1 cellular context compared by ENCODE assay signal in the genomic region with DNA sequence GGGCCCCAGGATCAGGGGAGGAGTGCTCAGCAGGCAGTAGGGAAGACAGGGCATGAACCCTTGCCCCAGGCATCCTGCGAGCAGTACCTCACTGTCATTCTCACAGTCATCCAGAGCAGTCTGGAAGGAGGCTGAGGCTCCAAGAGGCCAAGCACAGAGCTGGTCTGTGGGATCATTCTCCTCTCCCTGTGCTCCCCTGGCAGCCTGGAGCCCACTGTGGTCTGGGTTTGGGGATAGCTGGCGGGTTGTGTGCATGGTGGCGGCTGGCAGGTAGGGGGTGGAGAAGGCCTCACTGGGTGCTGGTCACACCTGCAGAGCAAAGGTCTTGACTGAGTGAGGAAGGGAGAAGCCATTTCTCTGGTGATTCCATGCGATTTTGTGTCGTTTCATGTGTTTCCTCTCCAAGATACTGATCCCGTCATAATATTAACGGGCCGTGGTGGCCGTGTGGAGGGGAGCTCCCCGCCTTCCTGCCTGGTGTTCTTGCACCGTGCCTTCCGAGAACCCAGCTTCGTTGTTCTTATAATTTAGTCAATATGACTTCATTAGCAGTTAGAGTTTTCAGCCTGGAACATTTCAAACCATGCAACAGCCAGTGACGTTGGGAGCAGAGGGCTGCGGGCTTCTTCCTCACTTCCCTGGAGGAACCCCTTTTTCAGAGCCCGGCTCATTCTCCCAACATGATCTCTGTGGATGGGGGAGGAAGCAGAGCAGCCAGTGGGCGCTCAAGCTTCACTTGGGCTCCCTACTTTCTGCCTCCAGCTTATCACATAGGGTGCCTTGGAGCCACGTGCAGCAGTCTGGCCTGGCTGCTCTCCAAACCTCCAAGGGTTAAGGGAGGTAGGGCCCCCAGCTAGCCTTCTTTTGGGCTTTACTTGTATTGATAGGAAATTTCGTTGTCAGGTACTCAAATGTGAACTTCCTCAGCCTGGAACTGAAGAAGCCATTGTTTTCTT.
TF ChIP-seq lines count a peak whose summit lies in the region.

No MANE protein-coding gene starts in this region.

TF ChIP-seq in K562, 482 proteins besides CTCF, POLR2A, EP300 and RAD21 (continues in another document):
- TF ChIP-seq, protein P1, sequence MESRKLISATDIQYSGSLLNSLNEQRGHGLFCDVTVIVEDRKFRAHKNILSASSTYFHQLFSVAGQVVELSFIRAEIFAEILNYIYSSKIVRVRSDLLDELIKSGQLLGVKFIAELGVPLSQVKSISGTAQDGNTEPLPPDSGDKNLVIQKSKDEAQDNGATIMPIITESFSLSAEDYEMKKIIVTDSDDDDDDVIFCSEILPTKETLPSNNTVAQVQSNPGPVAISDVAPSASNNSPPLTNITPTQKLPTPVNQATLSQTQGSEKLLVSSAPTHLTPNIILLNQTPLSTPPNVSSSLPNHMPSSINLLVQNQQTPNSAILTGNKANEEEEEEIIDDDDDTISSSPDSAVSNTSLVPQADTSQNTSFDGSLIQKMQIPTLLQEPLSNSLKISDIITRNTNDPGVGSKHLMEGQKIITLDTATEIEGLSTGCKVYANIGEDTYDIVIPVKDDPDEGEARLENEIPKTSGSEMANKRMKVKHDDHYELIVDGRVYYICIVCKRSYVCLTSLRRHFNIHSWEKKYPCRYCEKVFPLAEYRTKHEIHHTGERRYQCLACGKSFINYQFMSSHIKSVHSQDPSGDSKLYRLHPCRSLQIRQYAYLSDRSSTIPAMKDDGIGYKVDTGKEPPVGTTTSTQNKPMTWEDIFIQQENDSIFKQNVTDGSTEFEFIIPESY (CRISPR knock-in tag; IDR thresholded peaks at IDR 0.05) = 0 out of 2 replicates have a peak, but pooled peaks have one; percentile 16
- TF ChIP-seq THRAP3 (IDR thresholded peaks at IDR 0.05; ENCODE audit: borderline replicate concordance) (no peak), TAF15 (IDR thresholded peaks at IDR 0.05; ENCODE audit: low read depth, low read length) (no peak), BRCA1 (IDR thresholded peaks at IDR 0.05) (no peak), BRCA1 (CRISPR knock-in tag; IDR thresholded peaks at IDR 0.05) (no peak), BHLHE40 (IDR thresholded peaks at IDR 0.05; ENCODE audit: low read length) (peak; percentile 77), RFX1 (IDR thresholded peaks at IDR 0.05) (no peak), FOXK2 (conservative IDR thresholded peaks at IDR 0.05 in 1 of 2, IDR thresholded peaks at IDR 0.05 in 1 of 2; ENCODE audit: low read depth in 2 of 2) (no peak), ZSCAN29 (IDR thresholded peaks at IDR 0.05) (no peak), ZBTB17 (CRISPR knock-in tag; IDR thresholded peaks at IDR 0.05) (no peak), OTX1 (CRISPR knock-in tag; IDR thresholded peaks at IDR 0.05) (no peak), ZNF311 (CRISPR knock-in tag; IDR thresholded peaks at IDR 0.05) (no peak), ZNF408 (CRISPR knock-in tag; IDR thresholded peaks at IDR 0.05; ENCODE audit: low read depth) (no peak), ZNF140 (CRISPR knock-in tag; IDR thresholded peaks at IDR 0.05) (no peak), SMAD1 (IDR thresholded peaks at IDR 0.05; ENCODE audit: low read depth, low read length, partially characterized antibody) (no peak), ZNF79 (CRISPR knock-in tag; IDR thresholded peaks at IDR 0.05; ENCODE audit: low read depth) (no peak), ZC3H11A (IDR thresholded peaks at IDR 0.05; ENCODE audit: low read depth, low read length) (no peak), CEBPG (CRISPR knock-in tag; IDR thresholded peaks at IDR 0.05) (no peak), CEBPG (tag; conservative IDR thresholded peaks at IDR 0.05 in 1 of 2, IDR thresholded peaks at IDR 0.05 in 1 of 2) (no peak), BACH1 (tag; IDR thresholded peaks at IDR 0.05) (no peak), ELF2 (CRISPR knock-in tag; IDR thresholded peaks at IDR 0.05) (no peak), POLR2G (IDR thresholded peaks at IDR 0.05; ENCODE audit: low read depth, low read length) (0 out of 2 replicates have a peak, but pooled peaks have one; percentile 25), SUPT5H (IDR thresholded peaks at IDR 0.05) (no peak), GABPB1 (CRISPR knock-in tag; IDR thresholded peaks at IDR 0.05) (no peak), NUFIP1 (IDR thresholded peaks at IDR 0.05; ENCODE audit: partially characterized antibody) (no peak), NFIC (IDR thresholded peaks at IDR 0.05) (peak; percentile 65), ESRRB (CRISPR knock-in tag; IDR thresholded peaks at IDR 0.05; ENCODE audit: borderline replicate concordance) (no peak), ZNF263 (CRISPR knock-in tag; IDR thresholded peaks at IDR 0.05; ENCODE audit: borderline replicate concordance) (no peak)
- TF ChIP-seq, protein P2, sequence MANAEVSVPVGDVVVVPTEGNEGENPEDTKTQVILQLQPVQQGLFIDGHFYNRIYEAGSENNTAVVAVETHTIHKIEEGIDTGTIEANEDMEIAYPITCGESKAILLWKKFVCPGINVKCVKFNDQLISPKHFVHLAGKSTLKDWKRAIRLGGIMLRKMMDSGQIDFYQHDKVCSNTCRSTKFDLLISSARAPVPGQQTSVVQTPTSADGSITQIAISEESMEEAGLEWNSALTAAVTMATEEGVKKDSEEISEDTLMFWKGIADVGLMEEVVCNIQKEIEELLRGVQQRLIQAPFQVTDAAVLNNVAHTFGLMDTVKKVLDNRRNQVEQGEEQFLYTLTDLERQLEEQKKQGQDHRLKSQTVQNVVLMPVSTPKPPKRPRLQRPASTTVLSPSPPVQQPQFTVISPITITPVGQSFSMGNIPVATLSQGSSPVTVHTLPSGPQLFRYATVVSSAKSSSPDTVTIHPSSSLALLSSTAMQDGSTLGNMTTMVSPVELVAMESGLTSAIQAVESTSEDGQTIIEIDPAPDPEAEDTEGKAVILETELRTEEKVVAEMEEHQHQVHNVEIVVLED (CRISPR knock-in tag; IDR thresholded peaks at IDR 0.05) = no peak
- TF ChIP-seq, protein P3, sequence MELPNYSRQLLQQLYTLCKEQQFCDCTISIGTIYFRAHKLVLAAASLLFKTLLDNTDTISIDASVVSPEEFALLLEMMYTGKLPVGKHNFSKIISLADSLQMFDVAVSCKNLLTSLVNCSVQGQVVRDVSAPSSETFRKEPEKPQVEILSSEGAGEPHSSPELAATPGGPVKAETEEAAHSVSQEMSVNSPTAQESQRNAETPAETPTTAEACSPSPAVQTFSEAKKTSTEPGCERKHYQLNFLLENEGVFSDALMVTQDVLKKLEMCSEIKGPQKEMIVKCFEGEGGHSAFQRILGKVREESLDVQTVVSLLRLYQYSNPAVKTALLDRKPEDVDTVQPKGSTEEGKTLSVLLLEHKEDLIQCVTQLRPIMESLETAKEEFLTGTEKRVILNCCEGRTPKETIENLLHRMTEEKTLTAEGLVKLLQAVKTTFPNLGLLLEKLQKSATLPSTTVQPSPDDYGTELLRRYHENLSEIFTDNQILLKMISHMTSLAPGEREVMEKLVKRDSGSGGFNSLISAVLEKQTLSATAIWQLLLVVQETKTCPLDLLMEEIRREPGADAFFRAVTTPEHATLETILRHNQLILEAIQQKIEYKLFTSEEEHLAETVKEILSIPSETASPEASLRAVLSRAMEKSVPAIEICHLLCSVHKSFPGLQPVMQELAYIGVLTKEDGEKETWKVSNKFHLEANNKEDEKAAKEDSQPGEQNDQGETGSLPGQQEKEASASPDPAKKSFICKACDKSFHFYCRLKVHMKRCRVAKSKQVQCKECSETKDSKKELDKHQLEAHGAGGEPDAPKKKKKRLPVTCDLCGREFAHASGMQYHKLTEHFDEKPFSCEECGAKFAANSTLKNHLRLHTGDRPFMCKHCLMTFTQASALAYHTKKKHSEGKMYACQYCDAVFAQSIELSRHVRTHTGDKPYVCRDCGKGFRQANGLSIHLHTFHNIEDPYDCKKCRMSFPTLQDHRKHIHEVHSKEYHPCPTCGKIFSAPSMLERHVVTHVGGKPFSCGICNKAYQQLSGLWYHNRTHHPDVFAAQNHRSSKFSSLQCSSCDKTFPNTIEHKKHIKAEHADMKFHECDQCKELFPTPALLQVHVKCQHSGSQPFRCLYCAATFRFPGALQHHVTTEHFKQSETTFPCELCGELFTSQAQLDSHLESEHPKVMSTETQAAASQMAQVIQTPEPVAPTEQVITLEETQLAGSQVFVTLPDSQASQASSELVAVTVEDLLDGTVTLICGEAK (IDR thresholded peaks at IDR 0.05) = no peak
- TF ChIP-seq, protein P3 (CRISPR knock-in tag; IDR thresholded peaks at IDR 0.05) = no peak
- TF ChIP-seq, protein P4, sequence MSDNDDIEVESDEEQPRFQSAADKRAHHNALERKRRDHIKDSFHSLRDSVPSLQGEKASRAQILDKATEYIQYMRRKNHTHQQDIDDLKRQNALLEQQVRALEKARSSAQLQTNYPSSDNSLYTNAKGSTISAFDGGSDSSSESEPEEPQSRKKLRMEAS (CRISPR knock-in tag; IDR thresholded peaks at IDR 0.05) = 0 out of 2 replicates have a peak, but pooled peaks have one; percentile 15
- TF ChIP-seq, protein P5, sequence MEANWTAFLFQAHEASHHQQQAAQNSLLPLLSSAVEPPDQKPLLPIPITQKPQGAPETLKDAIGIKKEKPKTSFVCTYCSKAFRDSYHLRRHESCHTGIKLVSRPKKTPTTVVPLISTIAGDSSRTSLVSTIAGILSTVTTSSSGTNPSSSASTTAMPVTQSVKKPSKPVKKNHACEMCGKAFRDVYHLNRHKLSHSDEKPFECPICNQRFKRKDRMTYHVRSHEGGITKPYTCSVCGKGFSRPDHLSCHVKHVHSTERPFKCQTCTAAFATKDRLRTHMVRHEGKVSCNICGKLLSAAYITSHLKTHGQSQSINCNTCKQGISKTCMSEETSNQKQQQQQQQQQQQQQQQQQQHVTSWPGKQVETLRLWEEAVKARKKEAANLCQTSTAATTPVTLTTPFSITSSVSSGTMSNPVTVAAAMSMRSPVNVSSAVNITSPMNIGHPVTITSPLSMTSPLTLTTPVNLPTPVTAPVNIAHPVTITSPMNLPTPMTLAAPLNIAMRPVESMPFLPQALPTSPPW (CRISPR knock-in tag; IDR thresholded peaks at IDR 0.05) = no peak
- TF ChIP-seq, protein P6, sequence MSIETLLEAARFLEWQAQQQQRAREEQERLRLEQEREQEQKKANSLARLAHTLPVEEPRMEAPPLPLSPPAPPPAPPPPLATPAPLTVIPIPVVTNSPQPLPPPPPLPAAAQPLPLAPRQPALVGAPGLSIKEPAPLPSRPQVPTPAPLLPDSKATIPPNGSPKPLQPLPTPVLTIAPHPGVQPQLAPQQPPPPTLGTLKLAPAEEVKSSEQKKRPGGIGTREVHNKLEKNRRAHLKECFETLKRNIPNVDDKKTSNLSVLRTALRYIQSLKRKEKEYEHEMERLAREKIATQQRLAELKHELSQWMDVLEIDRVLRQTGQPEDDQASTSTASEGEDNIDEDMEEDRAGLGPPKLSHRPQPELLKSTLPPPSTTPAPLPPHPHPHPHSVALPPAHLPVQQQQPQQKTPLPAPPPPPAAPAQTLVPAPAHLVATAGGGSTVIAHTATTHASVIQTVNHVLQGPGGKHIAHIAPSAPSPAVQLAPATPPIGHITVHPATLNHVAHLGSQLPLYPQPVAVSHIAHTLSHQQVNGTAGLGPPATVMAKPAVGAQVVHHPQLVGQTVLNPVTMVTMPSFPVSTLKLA (conservative IDR thresholded peaks at IDR 0.05) = peak in 1 of 2 experiments; percentile 47; a peak in 2 of 4 replicates
- TF ChIP-seq, protein P7, sequence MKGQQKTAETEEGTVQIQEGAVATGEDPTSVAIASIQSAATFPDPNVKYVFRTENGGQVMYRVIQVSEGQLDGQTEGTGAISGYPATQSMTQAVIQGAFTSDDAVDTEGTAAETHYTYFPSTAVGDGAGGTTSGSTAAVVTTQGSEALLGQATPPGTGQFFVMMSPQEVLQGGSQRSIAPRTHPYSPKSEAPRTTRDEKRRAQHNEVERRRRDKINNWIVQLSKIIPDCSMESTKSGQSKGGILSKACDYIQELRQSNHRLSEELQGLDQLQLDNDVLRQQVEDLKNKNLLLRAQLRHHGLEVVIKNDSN (CRISPR knock-in tag; IDR thresholded peaks at IDR 0.05) = peak; percentile 34; the same call in 1 of the 2 replicates
- TF ChIP-seq, protein P8, sequence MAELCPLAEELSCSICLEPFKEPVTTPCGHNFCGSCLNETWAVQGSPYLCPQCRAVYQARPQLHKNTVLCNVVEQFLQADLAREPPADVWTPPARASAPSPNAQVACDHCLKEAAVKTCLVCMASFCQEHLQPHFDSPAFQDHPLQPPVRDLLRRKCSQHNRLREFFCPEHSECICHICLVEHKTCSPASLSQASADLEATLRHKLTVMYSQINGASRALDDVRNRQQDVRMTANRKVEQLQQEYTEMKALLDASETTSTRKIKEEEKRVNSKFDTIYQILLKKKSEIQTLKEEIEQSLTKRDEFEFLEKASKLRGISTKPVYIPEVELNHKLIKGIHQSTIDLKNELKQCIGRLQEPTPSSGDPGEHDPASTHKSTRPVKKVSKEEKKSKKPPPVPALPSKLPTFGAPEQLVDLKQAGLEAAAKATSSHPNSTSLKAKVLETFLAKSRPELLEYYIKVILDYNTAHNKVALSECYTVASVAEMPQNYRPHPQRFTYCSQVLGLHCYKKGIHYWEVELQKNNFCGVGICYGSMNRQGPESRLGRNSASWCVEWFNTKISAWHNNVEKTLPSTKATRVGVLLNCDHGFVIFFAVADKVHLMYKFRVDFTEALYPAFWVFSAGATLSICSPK (IDR thresholded peaks at IDR 0.05; ENCODE audit: borderline replicate concordance) = no peak
- TF ChIP-seq, protein P9, sequence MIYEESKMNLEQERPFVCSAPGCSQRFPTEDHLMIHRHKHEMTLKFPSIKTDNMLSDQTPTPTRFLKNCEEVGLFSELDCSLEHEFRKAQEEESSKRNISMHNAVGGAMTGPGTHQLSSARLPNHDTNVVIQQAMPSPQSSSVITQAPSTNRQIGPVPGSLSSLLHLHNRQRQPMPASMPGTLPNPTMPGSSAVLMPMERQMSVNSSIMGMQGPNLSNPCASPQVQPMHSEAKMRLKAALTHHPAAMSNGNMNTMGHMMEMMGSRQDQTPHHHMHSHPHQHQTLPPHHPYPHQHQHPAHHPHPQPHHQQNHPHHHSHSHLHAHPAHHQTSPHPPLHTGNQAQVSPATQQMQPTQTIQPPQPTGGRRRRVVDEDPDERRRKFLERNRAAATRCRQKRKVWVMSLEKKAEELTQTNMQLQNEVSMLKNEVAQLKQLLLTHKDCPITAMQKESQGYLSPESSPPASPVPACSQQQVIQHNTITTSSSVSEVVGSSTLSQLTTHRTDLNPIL (CRISPR knock-in tag; IDR thresholded peaks at IDR 0.05) = no peak
